Comparison of ENCODE assay signal across 14 cellular contexts in the genomic region with DNA sequence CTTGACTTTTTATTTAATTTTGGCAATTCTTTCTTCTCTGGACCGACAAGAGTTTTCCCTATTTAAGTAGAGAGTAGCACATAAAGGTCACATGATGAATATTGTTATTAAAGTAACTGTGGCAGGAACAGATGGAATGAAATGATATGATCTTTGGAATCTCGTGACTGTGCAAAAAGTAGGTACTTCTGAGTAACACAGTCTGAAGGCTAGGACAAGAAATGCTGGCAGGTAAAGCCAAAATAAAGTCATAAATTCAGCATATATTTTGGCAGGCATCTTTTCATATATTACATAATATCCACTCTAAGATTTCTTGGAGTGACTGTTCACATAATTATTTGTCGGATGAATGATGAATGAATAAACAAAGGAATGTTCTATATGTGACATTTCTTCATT.
"Had no signal": no experiment of that assay in that cellular context is flagged by ENCODE, and none has a peak within 500 bp of the region (broad histone marks: within the 10 kb centered on the region; RNA-seq: fewer than 3 reads in every experiment).

No MANE protein-coding gene starts in this region.

- H3K4me1 ChIP-seq: thyroid gland had no signal

- H3K27ac ChIP-seq: hepatocyte, thyroid gland had no signal

- H3K9me3 ChIP-seq: thyroid gland had no signal

- H3K4me2 ChIP-seq: hepatocyte had no signal

- DNase-seq: activated CD4-positive, alpha-beta memory T cell treated with anti-CD3 and anti-CD28 coated beads, Interleukin-2, amount 10 ng/mL, durations not matched to agents 7 days and 5 days; activated CD4-positive, alpha-beta T cell treated with anti-CD3 and anti-CD28 coated beads for 1 hour; activated effector memory CD4-positive, alpha-beta T cell treated with Interleukin-2 at 50 U/mL for 16 hours; activated naive CD4-positive, alpha-beta T cell treated with anti-CD3 and anti-CD28 coated beads, Interleukin-2, amount 50 U/mL, for 16 hours; activated T-cell treated with anti-CD3 and anti-CD28 coated beads, Interleukin-2, amount 50 U/mL, for 4 hours; islet precursor cell; naive B cell; posterior cingulate gyrus; retina; stimulated activated CD4-positive, alpha-beta T cell treated with anti-CD3 and anti-CD28 coated beads, Interleukin-2, amount 100 ng/mL, for 48 hours; stimulated activated naive B cell treated with anti-CD40 and anti-IgM and Interleukin-4, amounts not matched to agents 10 μg/mL and 1 μg/mL and 100 μg/mL, for 72 hours; thyroid gland had no signal

- H3K4me3 ChIP-seq: hepatocyte, thyroid gland had no signal

- ATAC-seq: activated T-cell treated with anti-CD3 and anti-CD28 coated beads, Interleukin-2, amount 50 U/mL, for 4 hours; esophagus mucosa; stimulated activated naive B cell treated with anti-CD40 and anti-IgM and Interleukin-4, amounts not matched to agents 10 μg/mL and 1 μg/mL and 100 μg/mL, for 72 hours had no signal

- H3K79me2 ChIP-seq: hepatocyte had no signal

- H2AFZ ChIP-seq: hepatocyte had no signal

- H3K27me3 ChIP-seq: hepatocyte, thyroid gland had no signal

- H3K36me3 ChIP-seq: thyroid gland had no signal
